Comparison of ENCODE assay signal across 21 cellular contexts in genomic region chr11:19984048-19984742, GRCh38.
A peak's percentile ranks its signal among the peaks of the same experiment; 100 is the strongest.
DNase-seq lines count a peak whose midpoint lies in the region; ATAC-seq and TF ChIP-seq lines count a peak whose summit lies in the region.
"Had no signal": no experiment of that assay in that cellular context is flagged by ENCODE, and none has a peak within 500 bp of the region (broad histone marks: within the 10 kb centered on the region; RNA-seq: fewer than 3 reads in every experiment).

No MANE protein-coding gene starts in this region.

- H3K27ac ChIP-seq in BLaER1 (no peak overlapping the region), ascending aorta (peak overlapping the region; percentile 53 to 65), rectal smooth muscle tissue (ENCODE audit: low read depth, low read length) (peak overlapping the region; percentile 44), esophagus squamous epithelium (peak overlapping the region in 2 of 4 donors; percentile 42 to 56)
- H3K27ac ChIP-seq: parathyroid adenoma had no signal

- WGBS in esophagus squamous epithelium, 2 donors, result 96 to 100% methylated on average over 3 to 7 of the region's 8 CpGs

- ATAC-seq in HG03159 (IDR thresholded peaks at IDR 0.05; ENCODE audit: unreplicated experiment), result peak; percentile 61
- no peak for ATAC-seq in GM19463 (IDR thresholded peaks at IDR 0.05; ENCODE audit: unreplicated experiment)
- no peak for ATAC-seq in GM18505 (IDR thresholded peaks at IDR 0.05; ENCODE audit: unreplicated experiment)
- ATAC-seq: activated CD4-positive, CD25-positive, alpha-beta regulatory T cell treated with anti-CD3 and anti-CD28 coated beads, Interleukin-2, amount 50 U/mL, for 24 hours; K562 had no signal

- no peaks in the 10 kb centered on the region for H4K20me1 ChIP-seq in BLaER1

- H3K36me3 ChIP-seq in BLaER1 (no peaks in the 10 kb centered on the region), ascending aorta (peaks cover 23 to 54% of the 10 kb centered on the region in 2 donors), rectal smooth muscle tissue (ENCODE audit: control insufficient read depth, insufficient read depth, low read length) (peaks cover 3% of the 10 kb centered on the region), esophagus squamous epithelium (peaks cover 0 to 4% (median 0%) of the 10 kb centered on the region in 3 donors)

- TF ChIP-seq POLR2A in esophagus squamous epithelium (IDR thresholded peaks at IDR 0.05), result no peak
- TF ChIP-seq POLR2A in GM18505 (IDR thresholded peaks at IDR 0.05; ENCODE audit: borderline replicate concordance, extremely low read depth, insufficient read depth, insufficient read length), result no peak

- H3K4me1 ChIP-seq in BLaER1, result peaks cover 32% of the 10 kb centered on the region
- peaks cover 24 to 59% of the 10 kb centered on the region in 2 donors for H3K4me1 ChIP-seq in ascending aorta
- H3K4me1 ChIP-seq in rectal smooth muscle tissue (ENCODE audit: control insufficient read depth, insufficient read depth, low read length), result peaks cover 49% of the 10 kb centered on the region
- peaks cover 10 to 61% (median 16%) of the 10 kb centered on the region in 3 donors for H3K4me1 ChIP-seq in esophagus squamous epithelium
- H3K4me1 ChIP-seq: parathyroid adenoma had no signal

- H3K27me3 ChIP-seq in BLaER1, result no peaks in the 10 kb centered on the region
- H3K27me3 ChIP-seq in ascending aorta, result no peaks in the 10 kb centered on the region
- no peaks in the 10 kb centered on the region for H3K27me3 ChIP-seq in rectal smooth muscle tissue (ENCODE audit: control insufficient read depth, insufficient read depth, low read length)
- no peaks in the 10 kb centered on the region for H3K27me3 ChIP-seq in esophagus squamous epithelium

- no peak for DNase-seq in ascending aorta (ENCODE audit: low spot score in 2 of 2)
- DNase-seq in esophagus squamous epithelium (lab: John Stamatoyannopoulos, UW), result no peak
- DNase-seq in NCI-H2196 (lab: John Stamatoyannopoulos, UW; ENCODE audit: unreplicated experiment), result no peak
- DNase-seq: activated naive CD8-positive, alpha-beta T cell treated with anti-CD3 and anti-CD28 coated beads, Interleukin-2, amount 10 ng/mL, durations not matched to agents 7 days and 5 days; CD4-positive, CD25-positive, alpha-beta regulatory T cell; foreskin fibroblast; hippocampal formation; islet precursor cell; NCI-H187 treated with DMSO at 0.1 percent for 48 hours; NCI-H510A; stimulated activated CD4-positive, alpha-beta T cell treated with anti-CD3 and anti-CD28 coated beads, Interleukin-2, amount 100 ng/mL, for 24 hours; T1000 had no signal

- H3K9ac ChIP-seq in BLaER1 (no peak overlapping the region), rectal smooth muscle tissue (ENCODE audit: low read length) (no peak overlapping the region)
- H3K9ac ChIP-seq: parathyroid adenoma had no signal

- H3K9me3 ChIP-seq in BLaER1, result no peaks in the 10 kb centered on the region
- H3K9me3 ChIP-seq in ascending aorta, result no peaks in the 10 kb centered on the region
- H3K9me3 ChIP-seq in esophagus squamous epithelium, result no peaks in the 10 kb centered on the region

- H3K4me3 ChIP-seq in BLaER1 (no peak overlapping the region), ascending aorta (no peak overlapping the region), rectal smooth muscle tissue (ENCODE audit: low read length) (no peak overlapping the region), esophagus squamous epithelium (no peak overlapping the region)
- H3K4me3 ChIP-seq: coronary artery, K562 had no signal

- no peak for TF ChIP-seq CTCF in ascending aorta (IDR thresholded peaks at IDR 0.05)
- no peak for TF ChIP-seq CTCF in esophagus squamous epithelium (IDR thresholded peaks at IDR 0.05)

- H3K4me2 ChIP-seq in BLaER1, result peak overlapping the region; percentile 60

- intact Hi-C loops in ascending aorta (cut with DNase I) (no loop called here), esophagus squamous epithelium (cut with DNase I) (no loop called here)
